15 cellular contexts compared by ENCODE assay signal in the genomic region with DNA sequence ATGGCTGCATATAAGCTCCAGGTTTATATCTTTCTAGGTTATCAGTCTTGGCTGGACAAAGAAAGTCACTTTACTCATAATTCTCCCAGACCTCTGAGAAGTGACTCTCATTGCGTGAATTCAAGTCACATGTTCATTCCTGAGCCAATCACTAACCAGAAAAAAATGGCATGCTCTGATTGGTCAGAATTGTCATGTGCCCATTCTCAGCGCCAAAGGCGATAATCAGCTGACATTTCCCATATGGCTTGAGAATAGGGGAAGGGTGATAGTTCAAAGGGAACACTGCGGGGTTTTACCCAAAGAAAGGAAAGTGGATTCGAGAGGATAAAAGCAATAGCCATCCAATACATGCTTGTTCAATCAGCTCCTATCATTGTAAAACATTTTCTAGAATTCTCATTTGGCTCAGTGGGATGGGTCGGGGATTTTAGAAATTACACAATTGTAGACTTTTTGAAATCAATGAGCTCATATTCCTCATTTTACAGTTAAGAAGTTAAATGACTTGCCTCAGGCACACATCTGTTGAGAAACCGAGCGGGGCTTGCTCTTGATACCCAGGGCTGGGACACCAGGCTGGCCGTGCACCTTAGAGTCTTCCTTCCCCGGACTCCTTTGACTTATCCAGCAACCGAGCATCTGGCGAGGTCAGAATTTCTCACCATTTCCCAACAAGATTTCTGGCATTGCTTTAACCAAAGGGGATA.
"Had no signal": no experiment of that assay in that cellular context is flagged by ENCODE, and none has a peak within 500 bp of the region (broad histone marks: within the 10 kb centered on the region; RNA-seq: fewer than 3 reads in every experiment).

No MANE protein-coding gene starts in this region.

- H3K27me3 ChIP-seq: colonic mucosa, esophagus squamous epithelium, right lobe of liver, transverse colon had no signal

- H3K4me1 ChIP-seq: colonic mucosa, esophagus squamous epithelium, psoas muscle had no signal

- DNase-seq: colonic mucosa; dermis blood vessel endothelial cell; esophagus squamous epithelium; mesendoderm; naive thymus-derived CD4-positive, alpha-beta T cell; nephron progenitor cell; psoas muscle; retina; stimulated activated CD4-positive, alpha-beta T cell treated with anti-CD3 and anti-CD28 coated beads, Interleukin-15, amount 100 ng/mL, for 24 hours; stimulated activated CD4-positive, alpha-beta T cell treated with anti-CD3 and anti-CD28 coated beads, Interleukin-1b, Interleukin-23, amount 100 ng/mL, for 48 hours; stimulated activated CD4-positive, alpha-beta T cell treated with anti-CD3 and anti-CD28 coated beads, Interleukin-4, amount 100 ng/mL, for 24 hours; transverse colon had no signal

- H3K27ac ChIP-seq: colonic mucosa, esophagus squamous epithelium, psoas muscle, right lobe of liver, thoracic aorta, transverse colon had no signal

- H3K9me3 ChIP-seq: colonic mucosa, esophagus squamous epithelium, psoas muscle, right lobe of liver, thoracic aorta, transverse colon had no signal

- H3K4me3 ChIP-seq: colonic mucosa, esophagus squamous epithelium, psoas muscle, right lobe of liver, thoracic aorta, transverse colon had no signal

- H3K36me3 ChIP-seq: colonic mucosa, esophagus squamous epithelium, right lobe of liver, thoracic aorta, transverse colon had no signal

- ATAC-seq: naive thymus-derived CD4-positive, alpha-beta T cell; psoas muscle; stimulated activated memory B cell treated with anti-CD40 and anti-IgM and Interleukin-4, amounts not matched to agents 10 μg/mL and 1 μg/mL and 100 μg/mL, for 72 hours had no signal
